Comparison of ENCODE assay signal across 13 cellular contexts in the genomic region with DNA sequence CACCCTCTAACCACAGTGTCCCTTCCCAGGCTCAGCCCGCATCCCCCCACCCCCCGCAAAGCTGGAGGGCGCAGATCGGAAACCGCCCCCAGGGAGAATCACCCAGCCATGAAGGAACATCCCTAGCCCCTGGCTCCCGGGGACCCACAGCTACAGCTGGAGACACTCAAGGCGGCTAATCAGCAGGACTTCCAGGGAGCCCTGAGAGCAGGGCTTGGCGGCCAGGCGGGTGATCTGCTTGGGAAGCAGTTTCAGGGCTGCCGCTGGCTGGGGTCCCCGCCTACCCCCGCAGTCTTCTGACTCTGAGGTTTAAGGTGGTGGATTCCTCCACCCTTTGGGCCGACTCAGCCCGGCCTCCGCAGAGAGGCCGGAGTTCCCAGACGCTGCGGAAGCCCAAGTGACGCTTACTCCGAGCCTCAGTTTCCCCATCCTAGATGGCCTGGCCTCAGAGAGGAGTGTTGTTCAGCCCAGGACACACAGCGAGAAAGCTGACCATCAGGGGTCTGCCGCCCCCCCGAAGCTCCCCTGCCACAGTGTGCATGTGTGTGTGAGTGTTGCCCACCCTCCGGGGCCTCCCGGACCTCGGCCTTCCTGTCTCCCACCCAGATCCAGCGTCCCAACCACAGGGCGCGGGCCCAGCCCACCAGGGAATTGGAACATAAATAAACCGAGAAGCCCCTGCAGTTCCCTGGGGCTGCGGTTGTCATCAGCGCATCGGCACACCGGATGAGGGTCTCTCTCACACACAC. TPM values are rescaled to one million over a fixed set of nuclear protein-coding genes. Genes with fewer than 3 reads are reported as not detected.
DNase-seq lines count a peak whose midpoint lies in the region; FAIRE-seq and TF ChIP-seq lines count a peak whose summit lies in the region.
"Had no signal": no experiment of that assay in that cellular context is flagged by ENCODE, and none has a peak within 500 bp of the region (broad histone marks: within the 10 kb centered on the region; RNA-seq: fewer than 3 reads in every experiment).

No MANE protein-coding gene starts in this region.

- H3K4me1 Mint-ChIP-seq in activated T-cell treated with anti-CD3 and anti-CD28 coated beads, Interleukin-2, amount 50 U/mL, for 24 hours (ENCODE audit: low read depth) = peaks cover 20% of the 10 kb centered on the region

- CTCF ChIA-PET in RWPE1 (lab: Yijun Ruan, JAX) = interaction anchor here (0.6 to 1.2 kb wide), 2 partner anchors 26 kb away, joined by 3 read pairs; no protein-coding TSS in a partner anchor

- H3K36me3 Mint-ChIP-seq in activated T-cell treated with anti-CD3 and anti-CD28 coated beads, Interleukin-2, amount 50 U/mL, for 24 hours (ENCODE audit: low read depth) = peaks cover 8% of the 10 kb centered on the region

- H3K4me1 ChIP-seq in esophagus muscularis mucosa (peaks cover 21 to 41% (median 36%) of the 10 kb centered on the region in 4 donors), rectal smooth muscle tissue (ENCODE audit: control insufficient read depth, insufficient read depth, low read length) (peaks cover 14% of the 10 kb centered on the region)

- H3K4me3 ChIP-seq in esophagus muscularis mucosa = peak overlapping the region; percentile 52 to 68 (median 54)
- no peak overlapping the region for H3K4me3 ChIP-seq in rectal smooth muscle tissue (ENCODE audit: low read length)

- WGBS in esophagus muscularis mucosa = 32% methylated on average over 13 of the region's 34 CpGs

- no peak for TF ChIP-seq POLR2A in esophagus muscularis mucosa (IDR thresholded peaks at IDR 0.05; ENCODE audit: low read depth)

- H3K27ac ChIP-seq in RWPE1 = peak overlapping the region; percentile 89; the same call in 1 of the 2 replicates
- peak overlapping the region; percentile 89 to 95 (median 91) for H3K27ac ChIP-seq in esophagus muscularis mucosa (replicated peaks in 1 of 4)
- H3K27ac ChIP-seq in rectal smooth muscle tissue (ENCODE audit: low read depth, low read length) = peak overlapping the region; percentile 83

- no peak for TF ChIP-seq EP300 in esophagus muscularis mucosa (IDR thresholded peaks at IDR 0.05)

- no peaks in the 10 kb centered on the region for H3K9me3 Mint-ChIP-seq in activated T-cell treated with anti-CD3 and anti-CD28 coated beads, Interleukin-2, amount 50 U/mL, for 24 hours
- H3K9me3 Mint-ChIP-seq: neural crest cell had no signal

- H3K27me3 ChIP-seq in esophagus muscularis mucosa (peaks cover 0 to 39% (median 1%) of the 10 kb centered on the region in 4 donors), rectal smooth muscle tissue (ENCODE audit: control insufficient read depth, insufficient read depth, low read length) (no peaks in the 10 kb centered on the region)

- peak overlapping the region; percentile 100 for H3K4me3 Mint-ChIP-seq in activated T-cell treated with anti-CD3 and anti-CD28 coated beads, Interleukin-2, amount 50 U/mL, for 24 hours

- no peak for TF ChIP-seq CTCF in RWPE1 (conservative IDR thresholded peaks at IDR 0.05; ENCODE audit: low read depth)
- no peak for TF ChIP-seq CTCF in esophagus muscularis mucosa (IDR thresholded peaks at IDR 0.05)

- intact Hi-C loops in esophagus muscularis mucosa (cut with DNase I) = loop anchor here (5.0 kb wide), 1 partner anchor 63 kb away; no protein-coding TSS in a partner anchor

- no peak for FAIRE-seq in frontal cortex (lab: Jason Lieb, UNC)
- FAIRE-seq: colon had no signal

- POLR2A ChIA-PET in RWPE1 (lab: Yijun Ruan, JAX; ENCODE audit: low non-redundant PET) = interaction anchor here (1.0 to 1.9 kb wide), 2 partner anchors 11 to 84 kb away, joined by 5 to 12 read pairs; partner anchors contain the start of gene CAPS

- H3K9me3 ChIP-seq in esophagus muscularis mucosa = no peaks in the 10 kb centered on the region

- H3K27ac Mint-ChIP-seq in activated T-cell treated with anti-CD3 and anti-CD28 coated beads, Interleukin-2, amount 50 U/mL, for 24 hours = peak overlapping the region; percentile 68

- H3K9ac ChIP-seq in rectal smooth muscle tissue (ENCODE audit: low read length) = no peak overlapping the region

- H3K27me3 Mint-ChIP-seq in activated T-cell treated with anti-CD3 and anti-CD28 coated beads, Interleukin-2, amount 50 U/mL, for 24 hours = peaks cover 6% of the 10 kb centered on the region

- no peak for DNase-seq in activated T-cell treated with anti-CD3 and anti-CD28 coated beads, Interleukin-2, amount 50 U/mL, for 24 hours
- no peak for DNase-seq in activated T-cell treated with anti-CD3 and anti-CD28 coated beads, Interleukin-2, amount 50 U/mL, for 48 hours
- no peak for DNase-seq in RWPE1 (ENCODE audit: low spot score)
- no peak for DNase-seq in esophagus muscularis mucosa (ENCODE audit: extremely low spot score)
- DNase-seq in SIG-M5 treated with dmso at 0.1 percent for 504 hours (lab: John Stamatoyannopoulos, UW; ENCODE audit: unreplicated experiment) = no peak
- no peak for DNase-seq in frontal cortex (ENCODE audit: low spot score in 2 of 2)
- no peak for DNase-seq in DMS 273 (lab: John Stamatoyannopoulos, UW; ENCODE audit: unreplicated experiment)
- DNase-seq: hippocampal formation, SHP77 treated with DMSO at 0.1 percent for 48 hours had no signal

- H3K36me3 ChIP-seq in esophagus muscularis mucosa (no peaks in the 10 kb centered on the region), rectal smooth muscle tissue (ENCODE audit: control insufficient read depth, insufficient read depth, low read length) (no peaks in the 10 kb centered on the region)

RNA-seq across cellular contexts. Expression of gene FUT6, which starts 9.8 kb away (rescaled TPM):
- under 1 TPM in 1 of 4 donors, not detected in 3; 0.17 TPM for total RNA-seq in esophagus muscularis mucosa
- total RNA-seq in frontal cortex = not detected
- total RNA-seq: HT1080, neural crest cell had no signal

RNA-seq across cellular contexts. Expression of gene FUT3, which starts 21.5 kb away (rescaled TPM):
- under 1 TPM in 1 of 4 donors, not detected in 3; 0.57 TPM for total RNA-seq in esophagus muscularis mucosa
- total RNA-seq in frontal cortex = not detected
- total RNA-seq: HT1080, neural crest cell had no signal

RNA-seq across cellular contexts. Expression of gene NRTN, which starts 24.9 kb away (rescaled TPM):
- total RNA-seq in esophagus muscularis mucosa (10 to 100 TPM; 12.9 to 53.0 (median 29.5) TPM), frontal cortex (not detected)

RNA-seq across cellular contexts. Expression of gene DUS3L, which starts 38.8 kb away (rescaled TPM):
- total RNA-seq in esophagus muscularis mucosa (10 to 100 TPM; 20.3 to 34.1 (median 27.3) TPM), frontal cortex (13.9 TPM)

RNA-seq across cellular contexts. Expression of gene FUT5, which starts 40.6 kb away (rescaled TPM):
- total RNA-seq in esophagus muscularis mucosa (not detected), frontal cortex (not detected)
- total RNA-seq: HT1080, neural crest cell had no signal

Comparison
In these comparisons a context has a peak if more than half of its experiments do, and no peak if none do; other contexts are left out.
1. RNA of gene NRTN, which starts 24.9 kb away (total RNA-seq): 12.9 to 53.0 TPM in esophagus muscularis mucosa; not detected in frontal cortex (single experiment); every median in the first group is over 10 times any median in the second.
2. Peak in every context shown above with its lines, with median percentiles within 50 percentile points of each other: H3K27ac ChIP-seq.